In the genomic region with DNA sequence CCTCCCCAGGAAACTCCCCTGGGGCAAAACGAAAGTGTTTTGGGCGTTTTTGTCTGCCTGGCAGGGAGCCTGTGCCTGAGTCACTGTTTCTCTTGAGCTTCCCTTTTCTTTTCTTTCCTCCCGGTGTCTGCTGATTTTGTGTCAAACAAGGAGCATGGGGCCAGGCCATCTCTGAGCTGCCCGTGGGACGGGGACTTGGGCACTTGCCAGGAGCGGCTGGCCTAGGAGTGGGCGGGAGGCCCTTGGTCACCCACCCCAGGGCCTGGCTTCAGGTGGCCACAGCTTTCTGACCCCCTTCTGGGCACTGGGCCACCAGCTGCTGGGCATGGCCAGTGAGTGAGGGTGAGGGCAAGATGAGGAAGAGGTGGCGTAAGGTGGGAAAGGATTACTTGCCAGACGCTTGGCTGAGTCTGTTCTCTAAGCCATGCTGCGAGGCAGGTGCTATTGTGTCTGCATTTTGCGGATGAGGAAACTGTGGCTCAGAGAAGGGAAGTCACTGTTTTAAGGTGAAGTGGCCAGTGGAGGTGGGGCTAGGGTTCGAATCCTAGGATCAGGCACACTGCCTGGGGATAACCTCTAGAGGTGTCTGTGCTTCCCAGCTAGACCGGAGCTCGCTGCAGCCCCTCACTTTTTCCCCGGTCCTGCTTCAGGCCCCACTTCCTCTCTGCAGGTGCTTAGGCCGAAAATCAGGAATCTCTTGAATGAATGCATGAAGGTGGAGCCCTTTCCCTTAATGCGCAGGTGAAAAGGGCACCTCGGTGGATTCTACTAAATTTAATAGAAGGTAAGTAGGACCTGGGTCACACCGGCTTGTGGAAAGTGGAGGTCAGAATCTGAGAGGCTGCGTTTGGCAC, we compare ENCODE assay signal across 10 cellular contexts. TPM values are rescaled to one million over a fixed set of nuclear protein-coding genes. Genes with fewer than 3 reads are reported as not detected.
DNase-seq lines count a peak whose midpoint lies in the region; ATAC-seq and TF ChIP-seq lines count a peak whose summit lies in the region.
"Had no signal": no experiment of that assay in that cellular context is flagged by ENCODE, and none has a peak within 500 bp of the region (broad histone marks: within the 10 kb centered on the region; RNA-seq: fewer than 3 reads in every experiment).

No MANE protein-coding gene starts in this region.

- H3K27me3 ChIP-seq in esophagus squamous epithelium (no peaks in the 10 kb centered on the region), subcutaneous abdominal adipose tissue (ENCODE audit: control insufficient read depth in 5 of 5, insufficient read depth in 4 of 5, low read length in 5 of 5) (peaks cover 2 to 18% (median 8%) of the 10 kb centered on the region in 5 donors)

- H3K4me3 Mint-ChIP-seq in activated T-cell treated with anti-CD3 and anti-CD28 coated beads, Interleukin-2, amount 50 U/mL, for 4 hours: peak overlapping the region; percentile 30

- TF ChIP-seq CTCF in RWPE1 (conservative IDR thresholded peaks at IDR 0.05; ENCODE audit: low read depth) (no peak), esophagus squamous epithelium (IDR thresholded peaks at IDR 0.05) (no peak)

- intact Hi-C loops in esophagus squamous epithelium (cut with DNase I): loop anchor here (5.0 to 10.0 kb wide), 3 partner anchors 163 to 348 kb away; a partner anchor contains a TSS

- no peak for TF ChIP-seq POLR2A in esophagus squamous epithelium (IDR thresholded peaks at IDR 0.05)

- no peaks in the 10 kb centered on the region for H3K9me3 Mint-ChIP-seq in activated T-cell treated with anti-CD3 and anti-CD28 coated beads, Interleukin-2, amount 50 U/mL, for 4 hours
- H3K9me3 Mint-ChIP-seq: nephron had no signal

- H3K4me1 Mint-ChIP-seq in activated T-cell treated with anti-CD3 and anti-CD28 coated beads, Interleukin-2, amount 50 U/mL, for 4 hours (ENCODE audit: low read depth): peaks cover 37% of the 10 kb centered on the region

- H3K27ac ChIP-seq in RWPE1: peak overlapping the region; percentile 74
- peak overlapping the region; percentile 59 to 82 (median 72) for H3K27ac ChIP-seq in esophagus squamous epithelium
- no peak overlapping the region for H3K27ac ChIP-seq in subcutaneous abdominal adipose tissue (ENCODE audit: low read depth, low read length)
- H3K27ac ChIP-seq: C4-2B had no signal

- no peaks in the 10 kb centered on the region for H3K36me3 Mint-ChIP-seq in activated T-cell treated with anti-CD3 and anti-CD28 coated beads, Interleukin-2, amount 50 U/mL, for 4 hours (ENCODE audit: insufficient read depth)

- CTCF ChIA-PET in RWPE1 (lab: Yijun Ruan, JAX): interaction anchor here (0.6 kb wide), 1 partner anchor 13 kb away, joined by 3 read pairs; no protein-coding TSS in a partner anchor

- no peak for DNase-seq in activated T-cell treated with anti-CD3 and anti-CD28 coated beads, Interleukin-2, amount 50 U/mL, for 4 hours
- DNase-seq in activated T-cell treated with anti-CD3 and anti-CD28 coated beads, Interleukin-2, amount 50 U/mL, for 1 hour: no peak
- DNase-seq in RWPE1 (ENCODE audit: low spot score) (no peak), esophagus squamous epithelium (lab: John Stamatoyannopoulos, UW) (no peak), ecto neural progenitor cell (ENCODE audit: low spot score) (no peak)

- no peak overlapping the region for H3K9ac ChIP-seq in subcutaneous abdominal adipose tissue (ENCODE audit: low read length in 5 of 5)

- H3K4me1 ChIP-seq in esophagus squamous epithelium (peaks cover 29 to 78% (median 45%) of the 10 kb centered on the region in 3 donors), subcutaneous abdominal adipose tissue (ENCODE audit: control insufficient read depth in 5 of 5, insufficient read depth in 5 of 5, low read length in 5 of 5) (peaks cover 7 to 58% (median 48%) of the 10 kb centered on the region in 5 donors)

- 36 to 42% methylated on average over 14 to 17 of the region's 20 CpGs for WGBS in esophagus squamous epithelium, 2 donors

- H3K9me3 ChIP-seq in esophagus squamous epithelium: no peaks in the 10 kb centered on the region
- no peaks in the 10 kb centered on the region for H3K9me3 ChIP-seq in subcutaneous abdominal adipose tissue (ENCODE audit: control insufficient read depth in 5 of 5, low read length in 5 of 5)

- no peaks in the 10 kb centered on the region for H3K27me3 Mint-ChIP-seq in activated T-cell treated with anti-CD3 and anti-CD28 coated beads, Interleukin-2, amount 50 U/mL, for 4 hours (ENCODE audit: low read depth)

- H3K4me3 ChIP-seq in esophagus squamous epithelium: peak overlapping the region in 3 of 4 donors; percentile 10 to 46 (median 13)
- peak overlapping the region in 3 of 5 donors; percentile 7 to 18 (median 17) for H3K4me3 ChIP-seq in subcutaneous abdominal adipose tissue (ENCODE audit: low read depth in 1 of 5, low read length in 5 of 5)

- H3K36me3 ChIP-seq in esophagus squamous epithelium: no peaks in the 10 kb centered on the region
- H3K36me3 ChIP-seq in subcutaneous abdominal adipose tissue (ENCODE audit: control insufficient read depth in 5 of 5, insufficient read depth in 5 of 5, low read length in 5 of 5): no peaks in the 10 kb centered on the region

- no peak for ATAC-seq in activated T-cell treated with anti-CD3 and anti-CD28 coated beads, Interleukin-2, amount 50 U/mL, for 4 hours
- no peak for ATAC-seq in HG03108 (IDR thresholded peaks at IDR 0.05; ENCODE audit: unreplicated experiment)
- no peak for ATAC-seq in GM21381 (IDR thresholded peaks at IDR 0.05; ENCODE audit: unreplicated experiment)

- POLR2A ChIA-PET in RWPE1 (lab: Yijun Ruan, JAX; ENCODE audit: low non-redundant PET): no interaction called here

RNA-seq across cellular contexts. Expression of a gene that starts 7.8 kb away (rescaled TPM):
- total RNA-seq in activated T-cell treated with anti-CD3 and anti-CD28 coated beads, Interleukin-2, amount 50 U/mL, for 4 hours: under 1 TPM in 2 of 3 donors, not detected in 1; 0.03 to 0.11 TPM
- total RNA-seq in esophagus squamous epithelium: 1 to 10 TPM in 2 of 4 donors, under 1 TPM in 2; 0.11 to 1.9 (median 0.99) TPM
